ENCODE assay signal across 23 cellular contexts in the genomic region with DNA sequence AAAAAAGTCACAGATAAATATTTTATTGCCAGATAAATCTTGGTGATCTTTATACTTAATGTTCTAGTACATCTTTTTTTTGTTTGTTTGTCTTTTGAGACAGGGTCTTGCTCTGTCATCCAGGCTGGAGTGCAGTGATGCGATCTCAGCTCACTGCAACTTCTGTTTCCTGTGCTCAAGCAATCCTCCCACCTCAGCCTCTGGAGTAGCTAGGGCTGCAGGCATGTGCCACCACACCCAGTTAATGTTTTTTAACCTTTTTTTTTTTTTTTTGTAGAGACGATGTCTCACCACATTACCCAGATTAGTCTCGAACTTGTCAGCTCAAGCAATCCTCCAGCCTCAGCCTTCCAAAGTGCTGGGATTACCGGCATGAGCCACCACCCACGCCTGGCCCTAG. TPM values are rescaled to one million over a fixed set of nuclear protein-coding genes. Genes with fewer than 3 reads are reported as not detected.
"Had no signal": no experiment of that assay in that cellular context is flagged by ENCODE, and none has a peak within 500 bp of the region (broad histone marks: within the 10 kb centered on the region; RNA-seq: fewer than 3 reads in every experiment).

No MANE protein-coding gene starts in this region.

- H3K9me3 ChIP-seq: mucosa of descending colon, prostate gland, right lobe of liver, tibial nerve had no signal

- H3K27ac ChIP-seq: prostate gland, right lobe of liver, tibial nerve had no signal

- H3K4me3 ChIP-seq: mucosa of descending colon, prostate gland, right lobe of liver, tibial nerve had no signal

- H3K36me3 Mint-ChIP-seq: activated CD4-positive, alpha-beta memory T cell treated with anti-CD3 and anti-CD28 coated beads for 36 hours; activated naive CD4-positive, alpha-beta T cell treated with anti-CD3 and anti-CD28 coated beads, Interleukin-2, amount 50 U/mL, for 72 hours; brain; naive thymus-derived CD8-positive, alpha-beta T cell; stimulated activated memory B cell treated with anti-CD40 and anti-IgM and Interleukin-4, amounts not matched to agents 10 μg/mL and 1 μg/mL and 100 μg/mL, for 72 hours; T-cell had no signal

- H3K4me3 Mint-ChIP-seq: activated CD4-positive, alpha-beta memory T cell treated with anti-CD3 and anti-CD28 coated beads for 36 hours; activated T-cell treated with anti-CD3 and anti-CD28 coated beads, Interleukin-2, amount 50 U/mL, for 4 hours; brain; endodermal cell; naive thymus-derived CD8-positive, alpha-beta T cell; stimulated activated memory B cell treated with anti-CD40 and anti-IgM and Interleukin-4, amounts not matched to agents 10 μg/mL and 1 μg/mL and 100 μg/mL, for 72 hours; T-cell had no signal

- H3K9me3 Mint-ChIP-seq: activated CD4-positive, alpha-beta memory T cell treated with anti-CD3 and anti-CD28 coated beads for 36 hours; activated naive CD4-positive, alpha-beta T cell treated with anti-CD3 and anti-CD28 coated beads, Interleukin-2, amount 50 U/mL, for 72 hours; activated T-cell treated with anti-CD3 and anti-CD28 coated beads, Interleukin-2, amount 50 U/mL, for 4 hours; brain; endodermal cell; naive thymus-derived CD8-positive, alpha-beta T cell; T-cell had no signal

- ATAC-seq: activated CD4-positive, CD25-positive, alpha-beta regulatory T cell treated with anti-CD3 and anti-CD28 coated beads, Interleukin-2, amount 50 U/mL, for 24 hours; activated naive CD4-positive, alpha-beta T cell treated with anti-CD3 and anti-CD28 coated beads, Interleukin-2, amount 50 U/mL, for 72 hours; activated T-cell treated with anti-CD3 and anti-CD28 coated beads, Interleukin-2, amount 50 U/mL, for 4 hours; esophagus mucosa; mucosa of descending colon; naive thymus-derived CD8-positive, alpha-beta T cell; right lobe of liver; stimulated activated memory B cell treated with anti-CD40 and anti-IgM and Interleukin-4, amounts not matched to agents 10 μg/mL and 1 μg/mL and 100 μg/mL, for 72 hours; T-cell had no signal

- H3K4me1 Mint-ChIP-seq: brain had no signal

- DNase-seq: activated CD4-positive, alpha-beta memory T cell treated with anti-CD3 and anti-CD28 coated beads for 36 hours; activated effector memory CD4-positive, alpha-beta T cell treated with anti-CD3 and anti-CD28 coated beads, Interleukin-2, amount 50 U/mL, for 16 hours; activated T-cell treated with anti-CD3 and anti-CD28 coated beads, Interleukin-2, amount 50 U/mL, for 4 hours; amniotic stem cell; dermis blood vessel endothelial cell; endodermal cell; foreskin fibroblast; glutamatergic neuron; left cardiac atrium; mucosa of descending colon; naive thymus-derived CD8-positive, alpha-beta T cell; right lobe of liver; stimulated activated CD4-positive, alpha-beta T cell treated with anti-CD3 and anti-CD28 coated beads, Interleukin-1b, Interleukin-23, amount 100 ng/mL, for 48 hours; T-cell; T1000 had no signal

- H3K36me3 ChIP-seq: prostate gland, right lobe of liver, tibial nerve had no signal

- H3K4me1 ChIP-seq: prostate gland, right lobe of liver, tibial nerve had no signal

- H3K27ac Mint-ChIP-seq: activated CD4-positive, alpha-beta memory T cell treated with anti-CD3 and anti-CD28 coated beads for 36 hours; activated naive CD4-positive, alpha-beta T cell treated with anti-CD3 and anti-CD28 coated beads, Interleukin-2, amount 50 U/mL, for 72 hours; brain; endodermal cell; stimulated activated memory B cell treated with anti-CD40 and anti-IgM and Interleukin-4, amounts not matched to agents 10 μg/mL and 1 μg/mL and 100 μg/mL, for 72 hours had no signal

- H3K27me3 ChIP-seq: right lobe of liver, tibial nerve had no signal

RNA-seq across cellular contexts. Expression of a gene that starts 9.1 kb away (rescaled TPM):
- total RNA-seq: activated CD4-positive, alpha-beta memory T cell treated with anti-CD3 and anti-CD28 coated beads for 36 hours; endodermal cell; lung microvascular endothelial cell; T-cell had no signal

RNA-seq across cellular contexts. Expression of a gene that starts 48.3 kb away (rescaled TPM):
- total RNA-seq: lung microvascular endothelial cell had no signal
